Comparison of ENCODE assay signal across 8 cellular contexts in genomic region chr7:140625908-140626868, GRCh38. TPM values are rescaled to one million over a fixed set of nuclear protein-coding genes. Genes with fewer than 3 reads are reported as not detected.
A peak's percentile ranks its signal among the peaks of the same experiment; 100 is the strongest.
DNase-seq lines count a peak whose midpoint lies in the region; ATAC-seq and TF ChIP-seq lines count a peak whose summit lies in the region.

No MANE protein-coding gene starts in this region.

- H3K9me3 ChIP-seq in duodenal mucosa (ENCODE audit: control insufficient read depth in 1 of 2, low read length in 2 of 2): no peaks in the 10 kb centered on the region
- no peaks in the 10 kb centered on the region for H3K9me3 ChIP-seq in lower lobe of right lung

- no peaks in the 10 kb centered on the region for H3K27me3 ChIP-seq in duodenal mucosa (ENCODE audit: control insufficient read depth in 1 of 2, insufficient read depth in 2 of 2, low read length in 2 of 2)
- no peaks in the 10 kb centered on the region for H3K27me3 ChIP-seq in lower lobe of right lung (ENCODE audit: low read depth)

- no peak overlapping the region for H3K9ac ChIP-seq in duodenal mucosa (ENCODE audit: low read depth in 1 of 2, low read length in 2 of 2)

- ATAC-seq in lower lobe of right lung: peak; percentile 57 to 66

- intact Hi-C loops in lower lobe of right lung (cut with DNase I): no loop called here

- whole genome bisulfite sequencing in urinary bladder: 46% methylated on average over 17 of the region's 17 CpGs

- H3K4me1 ChIP-seq in duodenal mucosa (ENCODE audit: control insufficient read depth in 1 of 2, insufficient read depth in 2 of 2, low read length in 2 of 2) (peaks cover 0 to 2% of the 10 kb centered on the region in 2 donors), lower lobe of right lung (peaks cover 14% of the 10 kb centered on the region), urinary bladder (ENCODE audit: insufficient read depth) (no peaks in the 10 kb centered on the region)

- DNase-seq in AG20443 (ENCODE audit: low spot score): peak; percentile 88
- DNase-seq in NCI-H2171 treated with DMSO at 0.1 percent for 48 hours (lab: John Stamatoyannopoulos, UW): peak; percentile 66
- peak; percentile 64 for DNase-seq in lower lobe of right lung
- DNase-seq in T-helper 9 cell: no peak
- DNase-seq in GM10266 (ENCODE audit: extremely low spot score): no peak
- no peak for DNase-seq in activated T-cell treated with anti-CD3 and anti-CD28 coated beads, Interleukin-2, amount 50 U/mL, for 1 hour

- TF ChIP-seq CTCF in lower lobe of right lung (IDR thresholded peaks at IDR 0.05) (no peak), GM10266 (IDR thresholded peaks at IDR 0.05; ENCODE audit: control insufficient read depth, insufficient read depth, low read depth, missing control alignments) (no peak)

- peak overlapping the region; percentile 30 for H3K27ac ChIP-seq in duodenal mucosa (ENCODE audit: low read depth, low read length)
- peak overlapping the region; percentile 56 for H3K27ac ChIP-seq in lower lobe of right lung
- H3K27ac ChIP-seq in urinary bladder (ENCODE audit: low read depth): peak overlapping the region; percentile 53

- H3K36me3 ChIP-seq in duodenal mucosa (ENCODE audit: control insufficient read depth in 1 of 2, insufficient read depth in 2 of 2, low read length in 2 of 2): no peaks in the 10 kb centered on the region
- no peaks in the 10 kb centered on the region for H3K36me3 ChIP-seq in lower lobe of right lung
- H3K36me3 ChIP-seq in urinary bladder (ENCODE audit: insufficient read depth): no peaks in the 10 kb centered on the region

- no peak overlapping the region for H3K4me3 ChIP-seq in duodenal mucosa (ENCODE audit: low read depth in 1 of 2, low read length in 2 of 2)
- no peak overlapping the region for H3K4me3 ChIP-seq in lower lobe of right lung
- H3K4me3 ChIP-seq in urinary bladder (ENCODE audit: low read depth, low read length): no peak overlapping the region

RNA-seq across cellular contexts. Expression of gene DENND2A, which starts 14.4 kb away (rescaled TPM):
- total RNA-seq in lower lobe of right lung (19.0 TPM), urinary bladder (34.4 TPM)
- polyA plus RNA-seq in urinary bladder: 16.9 TPM

RNA-seq across cellular contexts. Expression of gene ADCK2, which starts 46.6 kb away (rescaled TPM):
- total RNA-seq in lower lobe of right lung: 18.9 TPM
- 15.6 TPM for total RNA-seq in urinary bladder
- polyA plus RNA-seq in urinary bladder: 17.2 TPM

Comparison
In these comparisons a context has a peak if more than half of its experiments do, and no peak if none do; other contexts are left out.
1. DNase-seq: peak in AG20443 (single experiment), NCI-H2171 treated with DMSO at 0.1 percent for 48 hours (single experiment) and lower lobe of right lung (single experiment); none in T-helper 9 cell (single experiment), GM10266 (single experiment) and activated T-cell treated with anti-CD3 and anti-CD28 coated beads, Interleukin-2, amount 50 U/mL, for 1 hour (single experiment).
2. Peak in every context shown above with its lines, with median percentiles within 50 percentile points of each other: H3K27ac ChIP-seq.